In the genomic region with DNA sequence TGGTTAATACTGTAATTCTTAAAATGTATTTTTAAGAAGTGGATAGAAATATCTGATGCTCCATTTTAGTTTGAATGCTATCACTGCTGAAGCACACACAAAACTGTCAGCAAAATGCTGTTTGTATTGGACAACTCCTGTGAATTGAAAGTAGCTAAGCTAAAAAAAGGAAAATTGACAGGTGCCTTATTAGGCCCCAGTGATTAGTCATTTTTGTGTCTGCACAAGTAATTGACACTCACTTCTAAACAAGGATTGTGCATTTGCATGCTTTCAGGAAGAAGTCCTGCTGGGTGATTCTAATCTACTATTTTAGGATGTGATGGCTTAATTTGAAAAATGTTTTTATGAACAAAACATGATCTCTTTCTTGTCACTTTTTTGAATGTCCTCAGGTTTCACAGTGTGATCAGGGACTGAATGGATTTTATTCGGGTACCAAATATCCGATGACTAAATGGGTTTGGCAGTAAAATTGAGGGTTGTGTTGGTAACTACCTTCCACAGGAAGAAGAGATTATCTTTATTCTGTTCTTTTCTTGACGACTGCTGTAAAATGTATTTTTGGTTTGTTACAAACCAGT, we compare ENCODE assay signal across 17 cellular contexts. TPM values are rescaled to one million over a fixed set of nuclear protein-coding genes. Genes with fewer than 3 reads are reported as not detected.
DNase-seq lines count a peak whose midpoint lies in the region; ATAC-seq and TF ChIP-seq lines count a peak whose summit lies in the region.
"Had no signal": no experiment of that assay in that cellular context is flagged by ENCODE, and none has a peak within 500 bp of the region (broad histone marks: within the 10 kb centered on the region; RNA-seq: fewer than 3 reads in every experiment).

No MANE protein-coding gene starts in this region.

- H3K4me1 Mint-ChIP-seq in activated B cell treated with CpG ODN at 0.5 μM for 24 hours = peaks cover 31% of the 10 kb centered on the region
- H3K4me1 Mint-ChIP-seq: activated CD4-positive, alpha-beta T cell treated with anti-CD3 and anti-CD28 coated beads for 36 hours had no signal

- no peaks in the 10 kb centered on the region for H3K27me3 Mint-ChIP-seq in activated B cell treated with CpG ODN at 0.5 μM for 24 hours
- H3K27me3 Mint-ChIP-seq: activated CD4-positive, alpha-beta T cell treated with anti-CD3 and anti-CD28 coated beads for 36 hours; stimulated activated naive CD8-positive, alpha-beta T cell treated with anti-CD3 and anti-CD28 coated beads, Interleukin-15, Interleukin-2, amounts not matched to agents 100 ng/mL and 50 ng/mL, for 24 hours had no signal

- TF ChIP-seq CTCF in GM12865 (IDR thresholded peaks at IDR 0.05; ENCODE audit: insufficient read depth, low read depth, low read length, missing control alignments) (no peak), activated B cell treated with CpG ODN at 0.5 μM for 24 hours (IDR thresholded peaks at IDR 0.05) (no peak)

- intact Hi-C loops in activated B cell treated with CpG ODN at 0.5 μM for 24 hours (cut with micrococcal nuclease) = no loop called here

- CTCF ChIA-PET in activated B cell treated with CpG ODN at 0.5 μM for 24 hours (lab: Charles Lee) = no interaction called here

- ATAC-seq in GM19468 (IDR thresholded peaks at IDR 0.05; ENCODE audit: extremely low read depth, unreplicated experiment) (peak; percentile 38), HG02884 (IDR thresholded peaks at IDR 0.05; ENCODE audit: unreplicated experiment) (peak; percentile 71), activated B cell treated with CpG ODN at 0.5 μM for 24 hours (ENCODE audit: low read depth) (no peak), GM18907 (IDR thresholded peaks at IDR 0.05; ENCODE audit: unreplicated experiment) (no peak)
- ATAC-seq: activated CD4-positive, alpha-beta T cell treated with anti-CD3 and anti-CD28 coated beads for 36 hours had no signal

- H3K36me3 Mint-ChIP-seq in activated B cell treated with CpG ODN at 0.5 μM for 24 hours (ENCODE audit: low read depth) = peaks cover 2% of the 10 kb centered on the region

- POLR2A ChIA-PET in activated B cell treated with CpG ODN at 0.5 μM for 24 hours (lab: Charles Lee) = no interaction called here

- no peaks in the 10 kb centered on the region for H3K9me3 Mint-ChIP-seq in activated B cell treated with CpG ODN at 0.5 μM for 24 hours
- H3K9me3 Mint-ChIP-seq: activated T-helper 1 cell treated with anti-CD3 and anti-CD28 coated beads, Interleukin-12 subunit alpha, Interleukin-12 subunit beta, Interleukin-2, Interleukin-4 antibody, amounts not matched to agents 30 ng/mL and 10 ng/mL and 1 ng/mL, durations not matched to agents 14 hours and 24 hours and 36 hours; stimulated activated naive CD8-positive, alpha-beta T cell treated with anti-CD3 and anti-CD28 coated beads, Interleukin-15, Interleukin-2, amounts not matched to agents 100 ng/mL and 50 ng/mL, for 24 hours; T-helper 1 cell treated with Interleukin-12 subunit alpha and Interleukin-12 subunit beta and Interleukin-4 antibody, amounts not matched to agents 30 μg/mL and 1 μg/mL, for 36 hours had no signal

- DNase-seq in GM12865 (ENCODE audit: low read depth) (peak; percentile 64), activated B cell treated with CpG ODN at 0.5 μM for 24 hours (no peak), NCI-H526 treated with DMSO at 0.1 percent for 48 hours (lab: John Stamatoyannopoulos, UW) (no peak), dedifferentiated amniotic fluid mesenchymal stem cell (ENCODE audit: extremely low spot score) (no peak), cerebellar nuclear complex (lab: John Stamatoyannopoulos, UW) (no peak)
- DNase-seq: activated CD4-positive, alpha-beta T cell treated with anti-CD3 and anti-CD28 coated beads for 36 hours; AML-193; effector memory CD4-positive, alpha-beta T cell; MG63; Peyer's patch; stimulated activated CD4-positive, alpha-beta T cell treated with anti-CD3 and anti-CD28 coated beads, Interleukin-4, amount 100 ng/mL, for 1 hour had no signal

- peak overlapping the region; percentile 13 for H3K4me3 Mint-ChIP-seq in activated B cell treated with CpG ODN at 0.5 μM for 24 hours
- H3K4me3 Mint-ChIP-seq: activated CD4-positive, alpha-beta T cell treated with anti-CD3 and anti-CD28 coated beads for 36 hours; activated T-helper 1 cell treated with anti-CD3 and anti-CD28 coated beads, Interleukin-12 subunit alpha, Interleukin-12 subunit beta, Interleukin-2, Interleukin-4 antibody, amounts not matched to agents 30 ng/mL and 10 ng/mL and 1 ng/mL, durations not matched to agents 14 hours and 24 hours and 36 hours; stimulated activated naive CD8-positive, alpha-beta T cell treated with anti-CD3 and anti-CD28 coated beads, Interleukin-15, Interleukin-2, amounts not matched to agents 100 ng/mL and 50 ng/mL, for 24 hours; T-helper 1 cell treated with Interleukin-12 subunit alpha and Interleukin-12 subunit beta and Interleukin-4 antibody, amounts not matched to agents 30 μg/mL and 1 μg/mL, for 36 hours had no signal

- H3K4me3 ChIP-seq in GM12865 (ENCODE audit: low read depth, low read length) = no peak overlapping the region
- H3K4me3 ChIP-seq: MG63, Peyer's patch had no signal

- H3K27ac Mint-ChIP-seq in activated B cell treated with CpG ODN at 0.5 μM for 24 hours = no peak overlapping the region
- H3K27ac Mint-ChIP-seq: activated CD4-positive, alpha-beta T cell treated with anti-CD3 and anti-CD28 coated beads for 36 hours; activated T-helper 1 cell treated with anti-CD3 and anti-CD28 coated beads, Interleukin-12 subunit alpha, Interleukin-12 subunit beta, Interleukin-2, Interleukin-4 antibody, amounts not matched to agents 30 ng/mL and 10 ng/mL and 1 ng/mL, durations not matched to agents 14 hours and 24 hours and 36 hours; stimulated activated naive CD8-positive, alpha-beta T cell treated with anti-CD3 and anti-CD28 coated beads, Interleukin-15, Interleukin-2, amounts not matched to agents 100 ng/mL and 50 ng/mL, for 24 hours; T-helper 1 cell treated with Interleukin-12 subunit alpha and Interleukin-12 subunit beta and Interleukin-4 antibody, amounts not matched to agents 30 μg/mL and 1 μg/mL, for 36 hours had no signal

RNA-seq across cellular contexts. Expression of a gene that starts 13.0 kb away (rescaled TPM):
- total RNA-seq in activated B cell treated with CpG ODN at 0.5 μM for 24 hours = 7.9 and 11.4 TPM in 2 replicates

RNA-seq across cellular contexts. Expression of a gene that starts 44.0 kb away (rescaled TPM):
- total RNA-seq in activated B cell treated with CpG ODN at 0.5 μM for 24 hours = 170 and 179 TPM in 2 replicates

Comparison
In these comparisons a context has a peak if more than half of its experiments do, and no peak if none do; other contexts are left out.
1. ATAC-seq: peak in GM19468 (single experiment) and HG02884 (single experiment); none in activated B cell treated with CpG ODN at 0.5 μM for 24 hours (single experiment) and GM18907 (single experiment).